20 cellular contexts compared by ENCODE assay signal in genomic region chr2:229054311-229054710, GRCh38.
DNase-seq lines count a peak whose midpoint lies in the region; ATAC-seq lines count a peak whose summit lies in the region.
"Had no signal": no experiment of that assay in that cellular context is flagged by ENCODE, and none has a peak within 500 bp of the region (broad histone marks: within the 10 kb centered on the region; RNA-seq: fewer than 3 reads in every experiment).

No MANE protein-coding gene starts in this region.

- no peak for ATAC-seq in HG02571 (IDR thresholded peaks at IDR 0.05; ENCODE audit: unreplicated experiment)
- ATAC-seq: GM12878 had no signal

- DNase-seq in HT1080 (ENCODE audit: low read depth) (peak; percentile 61), RPMI7951 (ENCODE audit: low read depth) (peak; percentile 84), GM03348 (ENCODE audit: low spot score) (no peak), NCI-H524 (lab: John Stamatoyannopoulos, UW) (no peak)
- DNase-seq: 8988T; ACHN; BE2C; C1 segment of cervical spinal cord; CD4-positive, alpha-beta memory T cell; CD4-positive, CD25-positive, alpha-beta regulatory T cell; CD8-positive, alpha-beta memory T cell; COR-L47; DMS 273 treated with DMSO at 0.1 percent for 48 hours; DMS153; DMS53; DMS79; DND-41; GF-D8 had no signal

Comparison
In these comparisons a context has a peak if more than half of its experiments do, and no peak if none do; other contexts are left out.
1. DNase-seq: peak in HT1080 (single experiment) and RPMI7951 (single experiment); none in GM03348 (single experiment) and NCI-H524 (0 of 2).